Comparison of ENCODE assay signal across 9 cellular contexts in genomic region chr3:193665370-193665989, GRCh38.
A peak's percentile ranks its signal among the peaks of the same experiment; 100 is the strongest.
DNase-seq lines count a peak whose midpoint lies in the region; ATAC-seq, FAIRE-seq and TF ChIP-seq lines count a peak whose summit lies in the region.
"Had no signal": no experiment of that assay in that cellular context is flagged by ENCODE, and none has a peak within 500 bp of the region (broad histone marks: within the 10 kb centered on the region; RNA-seq: fewer than 3 reads in every experiment).

No MANE protein-coding gene starts in this region.

- no peak overlapping the region for H3K4me2 ChIP-seq in neural cell (ENCODE audit: low read length)

- no peaks in the 10 kb centered on the region for H3F3A ChIP-seq in neural cell (ENCODE audit: insufficient read depth, low read length, poor library complexity, severe bottlenecking)

- in situ Hi-C loops in gastrocnemius medialis (cut with MboI; ENCODE audit: low sequenced_read_pairs in 4 of 4): no loop called here

- peak; percentile 74 for TF ChIP-seq RAD21 in neural cell (conservative IDR thresholded peaks at IDR 0.05)

- H3K27me3 ChIP-seq in neural cell (ENCODE audit: insufficient read depth, low read depth, low read length) (no peaks in the 10 kb centered on the region), gastrocnemius medialis (no peaks in the 10 kb centered on the region)

- TF ChIP-seq CTCF in neural cell (IDR thresholded peaks at IDR 0.05; ENCODE audit: poor library complexity, severe bottlenecking) (peak; percentile 70), gastrocnemius medialis (IDR thresholded peaks at IDR 0.05 in 4 of 5, conservative IDR thresholded peaks at IDR 0.05 in 1 of 5) (peak in 2 of 5 experiments; percentile 19 to 41)

- FAIRE-seq in GM19239 (lab: Jason Lieb, UNC): peak; percentile 58
- no peak for FAIRE-seq in urothelium cell line (lab: Jason Lieb, UNC)

- no peaks in the 10 kb centered on the region for H4K20me1 ChIP-seq in neural cell (ENCODE audit: insufficient read depth)

- no peak for ATAC-seq in gastrocnemius medialis
- no peak for ATAC-seq in GM18873 (IDR thresholded peaks at IDR 0.05; ENCODE audit: low FRiP score, unreplicated experiment)

- TF ChIP-seq EP300 in neural cell (conservative IDR thresholded peaks at IDR 0.05; ENCODE audit: poor library complexity, severe bottlenecking): no peak

- no peaks in the 10 kb centered on the region for H3K9me2 ChIP-seq in neural cell (ENCODE audit: insufficient read depth, low read length)

- DNase-seq in GM19239 (ENCODE audit: insufficient read length, low spot score) (no peak), NCI-H2171 treated with DMSO at 0.1 percent for 48 hours (lab: John Stamatoyannopoulos, UW) (peak; percentile 69), gastrocnemius medialis (no peak), urothelium cell line (ENCODE audit: low spot score) (no peak)
- peak; percentile 16 for DNase-seq in central memory CD4-positive, alpha-beta T cell
- DNase-seq in activated T-cell treated with anti-CD3 and anti-CD28 coated beads, Interleukin-2, amount 50 U/mL, for 48 hours: no peak

- no peak for TF ChIP-seq POLR2A in gastrocnemius medialis (IDR thresholded peaks at IDR 0.05)

- no peaks in the 10 kb centered on the region for H3K79me2 ChIP-seq in neural cell (replicated peaks; ENCODE audit: insufficient read depth, low read length)

- intact Hi-C loops in gastrocnemius medialis (cut with DNase I; ENCODE audit: low total_unique reads): no loop called here

- H3K36me3 ChIP-seq in neural cell (ENCODE audit: insufficient read depth, low read length): no peaks in the 10 kb centered on the region
- H3K36me3 ChIP-seq in gastrocnemius medialis: peaks cover 0 to 94% of the 10 kb centered on the region in 2 donors

- H3K9ac ChIP-seq in neural cell (ENCODE audit: low read length): no peak overlapping the region

- no peaks in the 10 kb centered on the region for H3K4me1 ChIP-seq in gastrocnemius medialis

- H3K27ac ChIP-seq in neural cell (ENCODE audit: low read length) (no peak overlapping the region), gastrocnemius medialis (no peak overlapping the region)
- H3K27ac ChIP-seq: skin epidermis had no signal

- H3K9me3 ChIP-seq in neural cell (ENCODE audit: low read length) (no peaks in the 10 kb centered on the region), gastrocnemius medialis (no peaks in the 10 kb centered on the region)

- H2AFZ ChIP-seq in neural cell (ENCODE audit: low read depth, low read length): no peak overlapping the region

- no peak overlapping the region for H3K4me3 ChIP-seq in neural cell (ENCODE audit: low read length)
- no peak overlapping the region for H3K4me3 ChIP-seq in gastrocnemius medialis
- H3K4me3 ChIP-seq: skin epidermis had no signal

TF ChIP-seq in neural cell, 6 proteins besides CTCF, POLR2A, EP300 and RAD21:
- TF ChIP-seq EZH2 (IDR thresholded peaks at IDR 0.05; ENCODE audit: borderline replicate concordance, insufficient read depth, low read length, poor library complexity, severe bottlenecking) (no peak), SMC3 (conservative IDR thresholded peaks at IDR 0.05; ENCODE audit: poor library complexity) (peak; percentile 77)

Comparison
In these comparisons a context has a peak if more than half of its experiments do, and no peak if none do; other contexts are left out.
1. DNase-seq: peak in NCI-H2171 treated with DMSO at 0.1 percent for 48 hours (single experiment) and central memory CD4-positive, alpha-beta T cell (single experiment); none in GM19239 (single experiment), activated T-cell treated with anti-CD3 and anti-CD28 coated beads, Interleukin-2, amount 50 U/mL, for 48 hours (0 of 2), gastrocnemius medialis (0 of 2) and urothelium cell line (single experiment).